ENCODE assay signal across 2 cellular contexts in the genomic region with DNA sequence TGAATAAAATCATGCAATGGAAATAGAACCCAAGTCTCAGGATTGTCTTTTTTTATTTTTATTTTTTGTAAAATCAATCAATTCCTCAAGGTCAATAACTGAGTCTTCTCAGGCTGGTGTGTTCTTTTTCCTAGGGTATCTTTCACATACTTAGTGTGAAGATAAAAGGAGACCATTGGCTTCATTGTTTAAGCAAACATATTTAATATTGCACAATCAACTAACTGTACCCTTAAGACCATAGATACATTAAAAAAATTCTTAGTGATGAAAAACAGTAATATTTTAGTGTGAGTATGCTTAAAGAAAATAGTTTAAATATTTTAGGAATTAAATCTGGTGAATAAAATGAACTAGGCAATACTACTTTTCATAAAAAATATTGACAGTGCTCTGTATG.
A peak's percentile ranks its signal among the peaks of the same experiment; 100 is the strongest.
TF ChIP-seq lines count a peak whose summit lies in the region.

No MANE protein-coding gene starts in this region.

TF ChIP-seq in HepG2, 621 proteins besides CTCF, POLR2A, EP300 and RAD21:
- no peak for TF ChIP-seq ZNF678 (CRISPR knock-in tag; IDR thresholded peaks at IDR 0.05)
- peak; percentile 63; the same call in 1 of the 2 replicates for TF ChIP-seq CEBPB (IDR thresholded peaks at IDR 0.05; ENCODE audit: borderline replicate concordance, low read depth, low read length)
TF ChIP-seq in HepG2: peak in this region for 1.

TF ChIP-seq in H1, 55 proteins besides CTCF, POLR2A, EP300 and RAD21:
- TF ChIP-seq SIRT6 (IDR thresholded peaks at IDR 0.05; ENCODE audit: low read length) = no peak
- peak; percentile 39; the same call in 1 of the 2 replicates for TF ChIP-seq CEBPB (IDR thresholded peaks at IDR 0.05; ENCODE audit: low read depth, low read length)
